ENCODE assay signal across 19 cellular contexts in genomic region chr17:40606548-40607353, GRCh38. TPM values are rescaled to one million over a fixed set of nuclear protein-coding genes. Genes with fewer than 3 reads are reported as not detected.
DNase-seq lines count a peak whose midpoint lies in the region; ATAC-seq and TF ChIP-seq lines count a peak whose summit lies in the region.
"Had no signal": no experiment of that assay in that cellular context is flagged by ENCODE, and none has a peak within 500 bp of the region (broad histone marks: within the 10 kb centered on the region; RNA-seq: fewer than 3 reads in every experiment).

No MANE protein-coding gene starts in this region.

- TF ChIP-seq CTCF in lung (IDR thresholded peaks at IDR 0.05; ENCODE audit: control extremely low read depth, extremely low read depth) (no peak), dorsolateral prefrontal cortex (IDR thresholded peaks at IDR 0.05 in 54 of 56, conservative IDR thresholded peaks at IDR 0.05 in 2 of 56; ENCODE audit: low read depth in 1 of 56, partially characterized antibody in 56 of 56) (no peak)

- H3K4me3 Mint-ChIP-seq in activated naive CD4-positive, alpha-beta T cell treated with anti-CD3 and anti-CD28 coated beads for 36 hours: no peak overlapping the region
- H3K4me3 Mint-ChIP-seq: H9 had no signal

- H3K9me3 Mint-ChIP-seq in activated naive CD4-positive, alpha-beta T cell treated with anti-CD3 and anti-CD28 coated beads for 36 hours: no peaks in the 10 kb centered on the region
- no peaks in the 10 kb centered on the region for H3K9me3 Mint-ChIP-seq in activated naive CD4-positive, alpha-beta T cell treated with anti-CD3 and anti-CD28 coated beads, Interleukin-2, amount 50 U/mL, for 72 hours
- H3K9me3 Mint-ChIP-seq: H9 had no signal

- H3K27ac ChIP-seq in lung (ENCODE audit: low read depth in 1 of 2, low read length in 1 of 2): peak overlapping the region in 1 of 2 donors; percentile 35
- peak overlapping the region; percentile 71 for H3K27ac ChIP-seq in urinary bladder (ENCODE audit: low read depth)
- H3K27ac ChIP-seq in dorsolateral prefrontal cortex: no peak overlapping the region
- H3K27ac ChIP-seq: gastroesophageal sphincter, uterus had no signal

- CTCF ChIA-PET in activated naive CD4-positive, alpha-beta T cell treated with anti-CD3 and anti-CD28 coated beads for 36 hours (lab: Charles Lee): interaction anchor here (0.6 to 11.7 kb wide), 2 partner anchors 46 to 249 kb away, joined by 5 to 205 read pairs; partner anchors contain the start of gene CCR7

- intact Hi-C loops in activated naive CD4-positive, alpha-beta T cell treated with anti-CD3 and anti-CD28 coated beads for 36 hours (cut with micrococcal nuclease): loop anchor here (5.0 to 10.0 kb wide), 2 partner anchors 502 to 1071 kb away; partner anchors contain the start of gene NR1D1
- intact Hi-C loops in dorsolateral prefrontal cortex (cut with DNase I): no loop called here

- H3K9me3 ChIP-seq in lung (ENCODE audit: control insufficient read depth in 2 of 2, insufficient read depth in 1 of 2, low read length in 1 of 2): no peaks in the 10 kb centered on the region
- H3K9me3 ChIP-seq: gastroesophageal sphincter, uterus had no signal

- DNase-seq in activated naive CD4-positive, alpha-beta T cell treated with anti-CD3 and anti-CD28 coated beads for 36 hours: no peak
- DNase-seq in activated naive CD4-positive, alpha-beta T cell treated with Interleukin-2 at 50 U/mL for 16 hours: no peak
- no peak for DNase-seq in activated naive CD4-positive, alpha-beta T cell treated with anti-CD3 and anti-CD28 coated beads, Interleukin-2, amount 50 U/mL, for 72 hours (ENCODE audit: low spot score in 2 of 2)
- peak; percentile 38 for DNase-seq in lung (ENCODE audit: low spot score)
- DNase-seq in NCI-H128 (lab: John Stamatoyannopoulos, UW; ENCODE audit: unreplicated experiment): no peak
- DNase-seq in dorsolateral prefrontal cortex: no peak
- DNase-seq: Calu3, GDM1, H9, Kasumi-1, posterior cingulate gyrus, uterus had no signal

- H3K36me3 ChIP-seq in lung (ENCODE audit: control insufficient read depth in 2 of 2, insufficient read depth in 2 of 2, low read length in 2 of 2) (no peaks in the 10 kb centered on the region), urinary bladder (ENCODE audit: insufficient read depth) (no peaks in the 10 kb centered on the region)
- H3K36me3 ChIP-seq: gastroesophageal sphincter, uterus had no signal

- H3K27me3 ChIP-seq in lung (ENCODE audit: control insufficient read depth, insufficient read depth) (no peaks in the 10 kb centered on the region), dorsolateral prefrontal cortex (no peaks in the 10 kb centered on the region)
- H3K27me3 ChIP-seq: gastroesophageal sphincter, uterus had no signal

- H3K4me1 ChIP-seq in lung (ENCODE audit: control insufficient read depth in 2 of 2, insufficient read depth in 2 of 2, low read length in 2 of 2): peaks cover 0 to 11% of the 10 kb centered on the region in 2 donors
- no peaks in the 10 kb centered on the region for H3K4me1 ChIP-seq in urinary bladder (ENCODE audit: insufficient read depth)
- H3K4me1 ChIP-seq: gastroesophageal sphincter, uterus had no signal

- no peak overlapping the region for H3K4me3 ChIP-seq in lung
- no peak overlapping the region for H3K4me3 ChIP-seq in urinary bladder (ENCODE audit: low read depth, low read length)
- no peak overlapping the region for H3K4me3 ChIP-seq in dorsolateral prefrontal cortex
- H3K4me3 ChIP-seq: gastroesophageal sphincter, skin epidermis, uterus had no signal

- H3K27ac Mint-ChIP-seq in activated naive CD4-positive, alpha-beta T cell treated with anti-CD3 and anti-CD28 coated beads for 36 hours: peak overlapping the region; percentile 14
- H3K27ac Mint-ChIP-seq in activated naive CD4-positive, alpha-beta T cell treated with anti-CD3 and anti-CD28 coated beads, Interleukin-2, amount 50 U/mL, for 72 hours: peak overlapping the region; percentile 94 to 98
- H3K27ac Mint-ChIP-seq: H9 had no signal

- H3K4me1 Mint-ChIP-seq in activated naive CD4-positive, alpha-beta T cell treated with anti-CD3 and anti-CD28 coated beads for 36 hours (ENCODE audit: low read depth): peaks cover 97% of the 10 kb centered on the region

- 63 to 77% methylated on average over 10 of the region's 10 CpGs for WGBS in lung, 2 donors
- 58% methylated on average over 10 of the region's 10 CpGs for WGBS in urinary bladder

- no peak for ATAC-seq in activated naive CD4-positive, alpha-beta T cell treated with anti-CD3 and anti-CD28 coated beads, Interleukin-2, amount 50 U/mL, for 72 hours
- peak; percentile 16 for ATAC-seq in lung (ENCODE audit: insufficient read depth, low FRiP score)
- no peak for ATAC-seq in GM21723 (IDR thresholded peaks at IDR 0.05; ENCODE audit: unreplicated experiment)
- ATAC-seq: gastroesophageal sphincter, SK-N-SH treated with all-trans-retinoic acid at 6 μM for 48 hours had no signal

- H3K27me3 Mint-ChIP-seq in activated naive CD4-positive, alpha-beta T cell treated with anti-CD3 and anti-CD28 coated beads for 36 hours (ENCODE audit: low read depth): no peaks in the 10 kb centered on the region

- peaks cover 4% of the 10 kb centered on the region for H3K36me3 Mint-ChIP-seq in activated naive CD4-positive, alpha-beta T cell treated with anti-CD3 and anti-CD28 coated beads for 36 hours (ENCODE audit: low read depth)
- H3K36me3 Mint-ChIP-seq in activated naive CD4-positive, alpha-beta T cell treated with anti-CD3 and anti-CD28 coated beads, Interleukin-2, amount 50 U/mL, for 72 hours: no peaks in the 10 kb centered on the region

RNA-seq across cellular contexts. Expression of gene SMARCE1, which starts 40.9 kb away (rescaled TPM):
- 100 to 1,000 TPM; 102 to 112 TPM for total RNA-seq in activated naive CD4-positive, alpha-beta T cell treated with anti-CD3 and anti-CD28 coated beads for 36 hours
- 10 to 100 TPM; 85.6 to 93.9 TPM for total RNA-seq in activated naive CD4-positive, alpha-beta T cell treated with anti-CD3 and anti-CD28 coated beads, Interleukin-2, amount 50 U/mL, for 72 hours
- total RNA-seq in lung: 100 to 1,000 TPM in 1 of 2 donors, 10 to 100 TPM in 1; 76.4 to 137 TPM
- polyA plus RNA-seq in lung: 10 to 100 TPM; 55.2 to 58.1 TPM
- 126 TPM for total RNA-seq in urinary bladder
- polyA plus RNA-seq in urinary bladder: 97.6 TPM
- total RNA-seq in dorsolateral prefrontal cortex: 10 to 100 TPM; 34.6 to 67.5 (median 47.0) TPM

RNA-seq across cellular contexts. Expression of gene CCR7, which starts 41.5 kb away (rescaled TPM):
- 100 to 1,000 TPM; 150 to 156 TPM for total RNA-seq in activated naive CD4-positive, alpha-beta T cell treated with anti-CD3 and anti-CD28 coated beads for 36 hours
- 100 to 1,000 TPM; 287 to 301 TPM for total RNA-seq in activated naive CD4-positive, alpha-beta T cell treated with anti-CD3 and anti-CD28 coated beads, Interleukin-2, amount 50 U/mL, for 72 hours
- 1 to 10 TPM; 1.8 to 4.0 TPM for total RNA-seq in lung
- 1 to 10 TPM; 2.1 to 5.9 TPM for polyA plus RNA-seq in lung
- 0.58 TPM for total RNA-seq in urinary bladder
- polyA plus RNA-seq in urinary bladder: 0.39 TPM
- total RNA-seq in dorsolateral prefrontal cortex: under 1 TPM in 4 of 120 experiments, not detected in 116; 0.25 to 0.49 (median 0.30) TPM
- total RNA-seq: Calu3, chondrocyte, myocyte had no signal

RNA-seq across cellular contexts. Expression of gene KRT222, which starts 58.2 kb away (rescaled TPM):
- total RNA-seq in activated naive CD4-positive, alpha-beta T cell treated with anti-CD3 and anti-CD28 coated beads for 36 hours: not detected
- not detected for total RNA-seq in activated naive CD4-positive, alpha-beta T cell treated with anti-CD3 and anti-CD28 coated beads, Interleukin-2, amount 50 U/mL, for 72 hours
- total RNA-seq in lung (under 1 TPM in 1 of 2 donors, not detected in 1; 0.18 TPM), urinary bladder (1.1 TPM), dorsolateral prefrontal cortex (10 to 100 TPM in 119 of 120 experiments, 1 to 10 TPM in 1; 6.5 to 49.1 (median 34.2) TPM)
- polyA plus RNA-seq in lung (under 1 TPM; 0.10 to 0.26 TPM), urinary bladder (0.65 TPM)
- total RNA-seq: Calu3, chondrocyte, myocyte had no signal

Comparison
In these comparisons a context has a peak if more than half of its experiments do, and no peak if none do; other contexts are left out.
1. RNA of gene CCR7, which starts 41.5 kb away (total RNA-seq): 287 to 301 TPM in activated naive CD4-positive, alpha-beta T cell treated with anti-CD3 and anti-CD28 coated beads, Interleukin-2, amount 50 U/mL, for 72 hours and 150 to 156 TPM in activated naive CD4-positive, alpha-beta T cell treated with anti-CD3 and anti-CD28 coated beads for 36 hours; 1.8 to 4.0 TPM in lung, 0.58 TPM in urinary bladder (single experiment) and 0.25 to 0.49 TPM in dorsolateral prefrontal cortex; every median in the first group is over 10 times any median in the second.